In the genomic region with DNA sequence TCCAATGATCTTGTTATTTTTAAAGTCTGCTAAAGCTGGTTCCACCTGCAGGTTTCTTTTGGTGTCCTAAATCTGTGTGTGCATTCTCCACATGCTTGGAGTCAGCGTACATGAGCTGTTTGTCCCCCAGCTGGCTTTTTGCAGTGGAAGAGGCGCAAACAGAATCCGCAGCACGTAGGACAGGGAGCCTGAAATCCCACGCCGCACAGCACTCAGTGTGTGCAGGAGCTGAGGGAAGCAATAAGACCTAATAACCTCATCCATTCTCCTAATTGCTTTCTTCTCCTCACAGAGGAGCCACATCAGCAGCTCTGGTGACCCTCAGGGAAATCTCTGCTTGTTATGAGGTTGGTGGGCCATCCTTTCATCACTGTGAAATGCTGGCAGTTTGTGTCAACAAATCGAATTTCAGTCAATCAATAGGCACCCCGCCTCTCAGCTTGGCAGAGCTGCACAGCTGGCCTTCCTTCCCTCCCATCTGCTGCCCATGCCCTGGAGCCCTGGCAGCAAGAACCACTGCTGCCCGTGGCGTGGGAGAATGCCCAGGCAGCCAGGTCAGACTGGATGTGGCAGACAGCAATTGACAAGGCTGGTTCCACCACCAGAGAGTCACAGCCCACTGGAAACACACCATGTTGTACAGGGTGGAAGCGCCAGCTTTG, we compare ENCODE assay signal across 24 cellular contexts.
DNase-seq lines count a peak whose midpoint lies in the region; ATAC-seq, FAIRE-seq and TF ChIP-seq lines count a peak whose summit lies in the region.
"Had no signal": no experiment of that assay in that cellular context is flagged by ENCODE, and none has a peak within 500 bp of the region (broad histone marks: within the 10 kb centered on the region; RNA-seq: fewer than 3 reads in every experiment).

No MANE protein-coding gene starts in this region.

- ATAC-seq in activated CD8-positive, alpha-beta memory T cell treated with anti-CD3 and anti-CD28 coated beads, Interleukin-2, amount 10 ng/mL, durations not matched to agents 7 days and 5 days, result no peak
- ATAC-seq: A549 had no signal

- H3K36me3 Mint-ChIP-seq in glutamatergic neuron (ENCODE audit: unreplicated experiment), result peaks cover 7% of the 10 kb centered on the region
- H3K36me3 Mint-ChIP-seq in activated CD8-positive, alpha-beta memory T cell treated with anti-CD3 and anti-CD28 coated beads, Interleukin-2, amount 10 ng/mL, durations not matched to agents 7 days and 5 days, result peaks cover 23% of the 10 kb centered on the region

- DNase-seq in Ammon's horn (ENCODE audit: low spot score), result peak; percentile 29
- DNase-seq in NCI-H69 (lab: John Stamatoyannopoulos, UW), result peak; percentile 28
- peak; percentile 57 for DNase-seq in glutamatergic neuron
- DNase-seq in pons (ENCODE audit: low spot score), result peak; percentile 38
- no peak for DNase-seq in small intestine
- DNase-seq in activated CD4-positive, alpha-beta T cell treated with anti-CD3 and anti-CD28 coated beads, Interleukin-2, amount 50 U/mL, for 4 hours, result no peak
- no peak for DNase-seq in activated CD8-positive, alpha-beta memory T cell treated with anti-CD3 and anti-CD28 coated beads, Interleukin-2, amount 10 ng/mL, durations not matched to agents 7 days and 5 days
- DNase-seq: AML-193; CD4-positive, alpha-beta memory T cell; COR-L47; DMS79 treated with DMSO at 0.1 percent for 48 hours; NCI-H1048; NCI-H1436; NCI-H187; NCI-H2081 treated with DMSO at 0.1 percent for 48 hours; NCI-H2171; NCI-H345; NCI-H510A treated with DMSO at 0.1 percent for 48 hours; NCI-H82; SHP77 had no signal

- peaks cover 6% of the 10 kb centered on the region for H3K27me3 Mint-ChIP-seq in glutamatergic neuron (ENCODE audit: unreplicated experiment)
- no peaks in the 10 kb centered on the region for H3K27me3 Mint-ChIP-seq in activated CD8-positive, alpha-beta memory T cell treated with anti-CD3 and anti-CD28 coated beads, Interleukin-2, amount 10 ng/mL, durations not matched to agents 7 days and 5 days
- H3K27me3 Mint-ChIP-seq: CD4-positive, alpha-beta memory T cell had no signal

- TF ChIP-seq CTCF in glutamatergic neuron (IDR thresholded peaks at IDR 0.05; ENCODE audit: partially characterized antibody, unreplicated experiment), result no peak

- H3K27ac Mint-ChIP-seq in glutamatergic neuron (ENCODE audit: unreplicated experiment), result peak overlapping the region; percentile 90
- no peak overlapping the region for H3K27ac Mint-ChIP-seq in activated CD8-positive, alpha-beta memory T cell treated with anti-CD3 and anti-CD28 coated beads, Interleukin-2, amount 10 ng/mL, durations not matched to agents 7 days and 5 days

- no peaks in the 10 kb centered on the region for H3K9me3 ChIP-seq in small intestine (ENCODE audit: control insufficient read depth, low read depth)
- H3K9me3 ChIP-seq: A549 had no signal

- H3K4me1 Mint-ChIP-seq in glutamatergic neuron (ENCODE audit: low read depth, unreplicated experiment), result peaks cover 25% of the 10 kb centered on the region
- peaks cover 11% of the 10 kb centered on the region for H3K4me1 Mint-ChIP-seq in activated CD8-positive, alpha-beta memory T cell treated with anti-CD3 and anti-CD28 coated beads, Interleukin-2, amount 10 ng/mL, durations not matched to agents 7 days and 5 days

- peaks cover 17% of the 10 kb centered on the region for H3K9me3 Mint-ChIP-seq in glutamatergic neuron (ENCODE audit: unreplicated experiment)
- H3K9me3 Mint-ChIP-seq in activated CD8-positive, alpha-beta memory T cell treated with anti-CD3 and anti-CD28 coated beads, Interleukin-2, amount 10 ng/mL, durations not matched to agents 7 days and 5 days (ENCODE audit: low read depth), result no peaks in the 10 kb centered on the region
- H3K9me3 Mint-ChIP-seq: CD4-positive, alpha-beta memory T cell had no signal

- whole genome bisulfite sequencing in small intestine, 3 donors, result 69 to 79% (median 78%) methylated on average over 11 of the region's 11 CpGs

- CTCF ChIA-PET in activated CD8-positive, alpha-beta memory T cell treated with anti-CD3 and anti-CD28 coated beads, Interleukin-2, amount 10 ng/mL, durations not matched to agents 7 days and 5 days (lab: Charles Lee), result interaction anchor here (0.8 kb wide), 1 partner anchor 24 kb away, joined by 3 read pairs; no protein-coding TSS in a partner anchor

- no peak for FAIRE-seq in small intestine (lab: Jason Lieb, UNC)
- FAIRE-seq: A549, GM12892, H54 had no signal

- no peak overlapping the region for H3K4me3 ChIP-seq in small intestine (ENCODE audit: low read depth in 1 of 2, low read length in 2 of 2)
- H3K4me3 ChIP-seq: A549 had no signal

- no peaks in the 10 kb centered on the region for H3K27me3 ChIP-seq in small intestine (ENCODE audit: control insufficient read depth in 2 of 2, insufficient read depth in 2 of 2, low read length in 2 of 2)

- no peaks in the 10 kb centered on the region for H3K36me3 ChIP-seq in small intestine (ENCODE audit: control insufficient read depth in 2 of 2, insufficient read depth in 2 of 2, low read length in 2 of 2)

- peak overlapping the region; percentile 30 for H3K4me3 Mint-ChIP-seq in glutamatergic neuron (ENCODE audit: unreplicated experiment)
- H3K4me3 Mint-ChIP-seq in activated CD8-positive, alpha-beta memory T cell treated with anti-CD3 and anti-CD28 coated beads, Interleukin-2, amount 10 ng/mL, durations not matched to agents 7 days and 5 days, result no peak overlapping the region
- H3K4me3 Mint-ChIP-seq: CD4-positive, alpha-beta memory T cell had no signal

- no peaks in the 10 kb centered on the region for H3K4me1 ChIP-seq in small intestine (ENCODE audit: control insufficient read depth in 2 of 2, insufficient read depth in 1 of 2, low read depth in 1 of 2, low read length in 1 of 2)
- H3K4me1 ChIP-seq: A549 had no signal

- no peak overlapping the region for H3K27ac ChIP-seq in small intestine (ENCODE audit: low read depth in 1 of 2, low read length in 1 of 2)
- H3K27ac ChIP-seq: A549, RWPE1 had no signal

Comparison
In these comparisons a context has a peak if more than half of its experiments do, and no peak if none do; other contexts are left out.
1. DNase-seq: peak in Ammon's horn (single experiment), NCI-H69 (single experiment), glutamatergic neuron (single experiment) and pons (single experiment); none in small intestine (single experiment), activated CD4-positive, alpha-beta T cell treated with anti-CD3 and anti-CD28 coated beads, Interleukin-2, amount 50 U/mL, for 4 hours (0 of 2) and activated CD8-positive, alpha-beta memory T cell treated with anti-CD3 and anti-CD28 coated beads, Interleukin-2, amount 10 ng/mL, durations not matched to agents 7 days and 5 days (single experiment).